10 cellular contexts compared by ENCODE assay signal in the genomic region with DNA sequence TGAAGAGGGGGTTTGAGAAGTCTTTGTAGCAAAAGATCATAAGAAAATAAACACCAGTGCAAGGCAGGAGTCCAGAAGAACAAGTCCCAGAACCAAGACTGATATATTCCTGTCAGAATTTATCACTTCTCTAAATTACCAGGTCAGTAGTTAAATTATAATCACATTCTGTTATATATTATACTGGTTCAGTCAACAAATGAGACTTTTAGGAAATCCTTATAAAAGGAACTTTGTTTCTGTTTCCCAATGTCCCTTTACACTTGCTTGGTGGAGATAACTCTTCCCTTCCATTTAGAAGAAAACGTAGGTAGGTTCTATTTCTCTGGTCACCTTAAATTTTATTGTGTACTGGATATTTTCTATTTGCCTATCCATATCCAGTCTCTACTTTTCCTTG. TPM values are rescaled to one million over a fixed set of nuclear protein-coding genes. Genes with fewer than 3 reads are reported as not detected.
"Had no signal": no experiment of that assay in that cellular context is flagged by ENCODE, and none has a peak within 500 bp of the region (broad histone marks: within the 10 kb centered on the region; RNA-seq: fewer than 3 reads in every experiment).

No MANE protein-coding gene starts in this region.

- H2AFZ ChIP-seq: GM23248 had no signal

- H3K9ac ChIP-seq: GM23248 had no signal

- H3K9me3 ChIP-seq: HAP-1 had no signal

- H3K27ac Mint-ChIP-seq: HFFc6 had no signal

- DNase-seq: GM23248, GOT3, H7, HFFc6, IMR-90 had no signal

- H3K36me3 ChIP-seq: HAP-1 had no signal

- H3K4me1 ChIP-seq: HAP-1 had no signal

- ATAC-seq: HCT116, K562 had no signal

- H3K4me3 Mint-ChIP-seq: HFFc6 had no signal

- FAIRE-seq: K562 had no signal

- H3K27ac ChIP-seq: GM23248, HL-60 had no signal

- H3K4me3 ChIP-seq: GM23248, HAP-1, K562 had no signal

RNA-seq across cellular contexts. Expression of gene GBA3, which starts 21.1 kb away (rescaled TPM):
- total RNA-seq: GM23248, H7, HFFc6, HT1080, IMR-90 had no signal
- polyA plus RNA-seq: GM23248, IMR-90 had no signal
